ENCODE assay signal across 18 cellular contexts in the genomic region with DNA sequence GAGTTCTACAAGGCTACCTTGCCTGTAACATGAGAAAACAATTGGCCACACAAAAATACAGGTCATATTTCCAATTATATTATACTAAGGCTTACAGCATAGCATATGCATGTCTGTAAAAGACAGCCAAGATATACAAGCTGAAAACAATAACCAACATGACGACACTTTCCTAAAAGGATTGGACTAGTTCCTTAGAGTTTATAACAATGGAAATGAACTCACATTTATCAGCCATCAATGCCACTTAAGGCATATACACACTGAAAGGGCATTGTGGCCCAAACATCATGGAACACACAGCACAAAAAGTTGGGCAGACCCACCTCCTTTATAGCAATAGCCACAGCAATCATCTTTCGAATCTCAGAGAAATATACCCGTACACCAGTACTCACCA. TPM values are rescaled to one million over a fixed set of nuclear protein-coding genes. Genes with fewer than 3 reads are reported as not detected.
DNase-seq lines count a peak whose midpoint lies in the region; ATAC-seq and TF ChIP-seq lines count a peak whose summit lies in the region.
"Had no signal": no experiment of that assay in that cellular context is flagged by ENCODE, and none has a peak within 500 bp of the region (broad histone marks: within the 10 kb centered on the region; RNA-seq: fewer than 3 reads in every experiment).

No MANE protein-coding gene starts in this region.

- no peaks in the 10 kb centered on the region for H3K27me3 Mint-ChIP-seq in activated T-cell treated with anti-CD3 and anti-CD28 coated beads, Interleukin-2, amount 50 U/mL, for 4 hours (ENCODE audit: low read depth)

- H3K4me1 Mint-ChIP-seq in activated T-cell treated with anti-CD3 and anti-CD28 coated beads, Interleukin-2, amount 50 U/mL, for 4 hours (ENCODE audit: low read depth), result no peaks in the 10 kb centered on the region
- H3K4me1 Mint-ChIP-seq: B cell, GM23338 had no signal

- DNase-seq in SK-N-SH, result no peak
- DNase-seq in fibroblast of pulmonary artery (ENCODE audit: low read depth), result peak; percentile 21
- DNase-seq in pulmonary artery endothelial cell (ENCODE audit: low read depth, low spot score), result peak; percentile 55
- no peak for DNase-seq in activated CD4-positive, alpha-beta T cell treated with anti-CD3 and anti-CD28 coated beads for 4 hours
- DNase-seq in GM20000 (ENCODE audit: low spot score), result no peak
- no peak for DNase-seq in activated T-cell treated with anti-CD3 and anti-CD28 coated beads, Interleukin-2, amount 50 U/mL, for 4 hours
- DNase-seq: 8988T; Calu3; CD8-positive, alpha-beta T cell; DMS79 treated with DMSO at 0.1 percent for 48 hours; GF-D8; HCEC 1CT had no signal

- no peaks in the 10 kb centered on the region for H3K9me2 ChIP-seq in SK-N-SH
- no peaks in the 10 kb centered on the region for H3K9me2 ChIP-seq in Loucy (replicated peaks; ENCODE audit: low read depth, low read length)

- H3K27me3 ChIP-seq in SK-N-SH (ENCODE audit: insufficient read depth) (no peaks in the 10 kb centered on the region), Loucy (ENCODE audit: insufficient read depth, low read length, poor library complexity, severe bottlenecking) (no peaks in the 10 kb centered on the region)
- H3K27me3 ChIP-seq: BLaER1 treated with 17β-estradiol and CSF1 and Interleukin-3, amounts not matched to agents 10 nM and 100 nM had no signal

- H3F3A ChIP-seq in SK-N-SH (replicated peaks; ENCODE audit: insufficient read depth) (no peaks in the 10 kb centered on the region), Loucy (ENCODE audit: low read depth) (no peaks in the 10 kb centered on the region)

- no peak overlapping the region for H3K4me3 Mint-ChIP-seq in activated T-cell treated with anti-CD3 and anti-CD28 coated beads, Interleukin-2, amount 50 U/mL, for 4 hours
- H3K4me3 Mint-ChIP-seq: B cell; CD8-positive, alpha-beta T cell; GM23338 had no signal

- H3K36me3 ChIP-seq in SK-N-SH (replicated peaks in 1 of 2; ENCODE audit: control insufficient read depth in 1 of 2, insufficient read depth in 2 of 2, low read length in 1 of 2) (no peaks in the 10 kb centered on the region), Loucy (ENCODE audit: insufficient read depth, low read length) (no peaks in the 10 kb centered on the region)
- H3K36me3 ChIP-seq: BLaER1 treated with 17β-estradiol and CSF1 and Interleukin-3, amounts not matched to agents 10 nM and 100 nM had no signal

- no peak overlapping the region for H3K9ac ChIP-seq in SK-N-SH
- H3K9ac ChIP-seq in Loucy (ENCODE audit: low read depth, low read length, poor library complexity, severe bottlenecking), result no peak overlapping the region
- H3K9ac ChIP-seq: BLaER1 treated with 17β-estradiol and CSF1 and Interleukin-3, amounts not matched to agents 10 nM and 100 nM had no signal

- TF ChIP-seq CTCF in SK-N-SH (IDR thresholded peaks at IDR 0.05) (no peak), Loucy (conservative IDR thresholded peaks at IDR 0.05; ENCODE audit: low read length) (no peak), fibroblast of pulmonary artery (IDR thresholded peaks at IDR 0.05; ENCODE audit: low read length, missing control alignments) (no peak), GM20000 (IDR thresholded peaks at IDR 0.05; ENCODE audit: extremely low read depth, missing control alignments) (no peak)

- H4K20me1 ChIP-seq in SK-N-SH (ENCODE audit: insufficient read depth), result no peaks in the 10 kb centered on the region
- H4K20me1 ChIP-seq in Loucy (ENCODE audit: insufficient read depth, low read length, poor library complexity, severe bottlenecking), result no peaks in the 10 kb centered on the region
- H4K20me1 ChIP-seq: BLaER1 treated with 17β-estradiol and CSF1 and Interleukin-3, amounts not matched to agents 10 nM and 100 nM had no signal

- H3K27ac ChIP-seq in SK-N-SH (ENCODE audit: low read depth in 2 of 2, low read length in 1 of 2), result no peak overlapping the region
- H3K27ac ChIP-seq: BLaER1 treated with 17β-estradiol and CSF1 and Interleukin-3, amounts not matched to agents 10 nM and 100 nM; HL-60 had no signal

- H3K4me1 ChIP-seq in SK-N-SH (ENCODE audit: control insufficient read depth in 1 of 2, insufficient read depth in 2 of 2, low read depth in 1 of 2, low read length in 1 of 2), result peaks cover 0 to 3% of the 10 kb centered on the region in 2 experiments; a peak in 1 of 4 replicates
- peaks cover 6% of the 10 kb centered on the region for H3K4me1 ChIP-seq in Loucy (ENCODE audit: insufficient read depth, low read length, poor library complexity, severe bottlenecking)

- H3K4me3 ChIP-seq in SK-N-SH (ENCODE audit: low read depth in 2 of 2, low read length in 1 of 2) (no peak overlapping the region), Loucy (ENCODE audit: low read length, poor library complexity, severe bottlenecking) (no peak overlapping the region), fibroblast of pulmonary artery (replicated peaks; ENCODE audit: low read depth, low read length) (no peak overlapping the region)
- H3K4me3 ChIP-seq: BLaER1 treated with 17β-estradiol and CSF1 and Interleukin-3, amounts not matched to agents 10 nM and 100 nM; GM23338 had no signal

- no peaks in the 10 kb centered on the region for H3K36me3 Mint-ChIP-seq in activated T-cell treated with anti-CD3 and anti-CD28 coated beads, Interleukin-2, amount 50 U/mL, for 4 hours (ENCODE audit: insufficient read depth)
- H3K36me3 Mint-ChIP-seq: CD8-positive, alpha-beta T cell had no signal

- TF ChIP-seq EP300 in SK-N-SH (IDR thresholded peaks at IDR 0.05; ENCODE audit: borderline replicate concordance in 1 of 2, low read depth in 1 of 2, low read length in 1 of 2), result no peak

- H2AFZ ChIP-seq in SK-N-SH (ENCODE audit: low read depth), result 0 out of 2 replicates have a peak overlapping the region, but pooled peaks have one; percentile 11
- peak overlapping the region; percentile 50; the same call in 1 of the 2 replicates for H2AFZ ChIP-seq in Loucy (ENCODE audit: low read length)
- H2AFZ ChIP-seq: GM23338 had no signal

- no peaks in the 10 kb centered on the region for H3K9me3 Mint-ChIP-seq in activated T-cell treated with anti-CD3 and anti-CD28 coated beads, Interleukin-2, amount 50 U/mL, for 4 hours
- H3K9me3 Mint-ChIP-seq: CD8-positive, alpha-beta T cell; GM23338 had no signal

- no peaks in the 10 kb centered on the region for H3K79me2 ChIP-seq in SK-N-SH (ENCODE audit: insufficient read depth)
- H3K79me2 ChIP-seq in Loucy (ENCODE audit: insufficient read depth, low read length), result no peaks in the 10 kb centered on the region

- ATAC-seq in SK-N-SH treated with all-trans-retinoic acid at 6 μM for 48 hours, result no peak
- no peak for ATAC-seq in activated T-cell treated with anti-CD3 and anti-CD28 coated beads, Interleukin-2, amount 50 U/mL, for 4 hours
- ATAC-seq: CD8-positive, alpha-beta T cell; GM23338 had no signal

- no peaks in the 10 kb centered on the region for H3K9me3 ChIP-seq in SK-N-SH
- no peaks in the 10 kb centered on the region for H3K9me3 ChIP-seq in Loucy (ENCODE audit: insufficient read depth, low read depth, low read length)
- H3K9me3 ChIP-seq: BLaER1 treated with 17β-estradiol and CSF1 and Interleukin-3, amounts not matched to agents 10 nM and 100 nM had no signal

- POLR2A ChIA-PET in SK-N-SH (lab: Yijun Ruan, JAX), result no interaction called here

- H3K4me2 ChIP-seq in SK-N-SH (no peak overlapping the region), Loucy (ENCODE audit: low read depth, low read length, poor library complexity, severe bottlenecking) (no peak overlapping the region)
- H3K4me2 ChIP-seq: BLaER1 treated with 17β-estradiol and CSF1 and Interleukin-3, amounts not matched to agents 10 nM and 100 nM; GM23338 had no signal

- WGBS in SK-N-SH (ENCODE audit: low lambda C conversion rate), result 90% methylated on average over 3 of the region's 3 CpGs

- no peak for TF ChIP-seq RAD21 in SK-N-SH (IDR thresholded peaks at IDR 0.05; ENCODE audit: low read length)

- CTCF ChIA-PET in SK-N-SH (lab: Yijun Ruan, JAX), result interaction anchor here (1.6 kb wide), 1 partner anchor 60 kb away, joined by 3 read pairs; no protein-coding TSS in a partner anchor

TF ChIP-seq in SK-N-SH, 30 proteins besides CTCF, POLR2A, EP300 and RAD21 (continues in another document):
- no peak for TF ChIP-seq SIN3A (IDR thresholded peaks at IDR 0.05; ENCODE audit: borderline replicate concordance, low read depth, low read length)
- TF ChIP-seq, protein P1, sequence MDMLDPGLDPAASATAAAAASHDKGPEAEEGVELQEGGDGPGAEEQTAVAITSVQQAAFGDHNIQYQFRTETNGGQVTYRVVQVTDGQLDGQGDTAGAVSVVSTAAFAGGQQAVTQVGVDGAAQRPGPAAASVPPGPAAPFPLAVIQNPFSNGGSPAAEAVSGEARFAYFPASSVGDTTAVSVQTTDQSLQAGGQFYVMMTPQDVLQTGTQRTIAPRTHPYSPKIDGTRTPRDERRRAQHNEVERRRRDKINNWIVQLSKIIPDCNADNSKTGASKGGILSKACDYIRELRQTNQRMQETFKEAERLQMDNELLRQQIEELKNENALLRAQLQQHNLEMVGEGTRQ (IDR thresholded peaks at IDR 0.05; ENCODE audit: borderline replicate concordance, low read depth, low read length), result no peak
- TF ChIP-seq EZH2phosphoT487 (IDR thresholded peaks at IDR 0.05; ENCODE audit: borderline replicate concordance, low read depth), result no peak
- TF ChIP-seq RCOR1 (IDR thresholded peaks at IDR 0.05; ENCODE audit: low read length), result no peak
- no peak for TF ChIP-seq GATA2 (CRISPR knock-in tag; IDR thresholded peaks at IDR 0.05)
- TF ChIP-seq NRF1 (IDR thresholded peaks at IDR 0.05; ENCODE audit: low read depth, low read length), result no peak

TF ChIP-seq in SK-N-SH treated with all-trans-retinoic acid at 6 μM for 48 hours, 23 proteins besides CTCF, POLR2A, EP300 and RAD21 (continues in another document):
- TF ChIP-seq TCF4 (CRISPR knock-in tag; IDR thresholded peaks at IDR 0.05; ENCODE audit: borderline replicate concordance) (no peak), GLIS3 (CRISPR knock-in tag; IDR thresholded peaks at IDR 0.05) (no peak)

RNA-seq across cellular contexts. Expression of gene SLC40A1, which starts 52.0 kb away (rescaled TPM):
- 1.8 and 2.1 TPM in 2 replicates for polyA plus RNA-seq in SK-N-SH (2012; rRNA removed)
- 3.1 and 3.4 TPM in 2 replicates for polyA plus RNA-seq in SK-N-SH (2012; cell fraction: cytosol; rRNA removed)
- 0.97 TPM in 2 replicates for polyA plus RNA-seq in SK-N-SH (2012; cell fraction: nucleus; rRNA removed)
- 15.6 and 109 TPM in 2 replicates for total RNA-seq in pulmonary artery endothelial cell
- 1 to 10 TPM; 2.1 to 4.6 (median 2.4) TPM for total RNA-seq in activated T-cell treated with anti-CD3 and anti-CD28 coated beads, Interleukin-2, amount 50 U/mL, for 4 hours
- total RNA-seq: GM23338 had no signal

Comparison
In these comparisons a context has a peak if more than half of its experiments do, and no peak if none do; other contexts are left out.
1. DNase-seq: peak in fibroblast of pulmonary artery (single experiment) and pulmonary artery endothelial cell (single experiment); none in SK-N-SH (single experiment), activated CD4-positive, alpha-beta T cell treated with anti-CD3 and anti-CD28 coated beads for 4 hours (0 of 2), GM20000 (single experiment) and activated T-cell treated with anti-CD3 and anti-CD28 coated beads, Interleukin-2, amount 50 U/mL, for 4 hours (single experiment).